ENCODE assay signal across 20 cellular contexts in the genomic region with DNA sequence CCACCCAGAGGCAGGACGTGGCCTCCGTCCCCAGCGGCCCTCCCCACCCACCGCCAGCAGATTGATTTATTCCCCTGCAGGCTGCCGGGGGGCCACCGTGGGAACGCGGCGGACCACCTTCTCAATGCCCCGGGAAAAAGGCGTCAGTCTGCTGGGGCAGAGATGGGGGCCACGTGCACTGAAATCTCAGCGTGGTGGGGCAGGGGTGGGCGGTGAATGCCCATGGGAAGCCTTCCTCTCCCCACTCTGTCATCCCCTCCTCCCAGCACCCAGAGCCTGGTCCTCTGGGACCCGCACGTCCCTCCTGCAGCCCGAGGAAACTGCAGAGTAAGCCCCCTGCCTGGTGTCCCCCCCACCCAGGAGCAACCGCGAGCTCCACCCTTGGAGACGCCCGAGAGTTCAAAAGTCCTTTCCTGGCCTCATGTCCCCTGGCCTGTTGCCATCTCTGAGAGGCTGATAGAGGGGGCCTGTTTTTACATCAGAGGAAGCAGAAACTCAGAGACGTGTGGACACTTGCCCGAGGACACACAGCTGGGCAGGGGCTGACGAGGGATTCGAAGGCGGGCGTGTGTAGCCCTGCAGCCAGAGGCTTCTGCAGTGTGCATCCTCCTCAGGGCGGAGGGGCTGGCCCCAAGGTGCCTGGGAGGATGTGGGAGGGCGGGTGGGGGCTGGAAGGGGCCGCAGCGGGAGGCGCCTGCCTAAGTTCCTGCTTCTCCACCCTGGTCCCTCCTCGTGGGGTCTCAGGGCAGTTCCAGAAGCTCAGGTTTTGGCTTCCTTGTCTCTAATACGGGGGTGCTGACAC. TPM values are rescaled to one million over a fixed set of nuclear protein-coding genes. Genes with fewer than 3 reads are reported as not detected.
"Had no signal": no experiment of that assay in that cellular context is flagged by ENCODE, and none has a peak within 500 bp of the region (broad histone marks: within the 10 kb centered on the region; RNA-seq: fewer than 3 reads in every experiment).

No MANE protein-coding gene starts in this region.

- H3K9me3 Mint-ChIP-seq: activated naive CD4-positive, alpha-beta T cell treated with anti-CD3 and anti-CD28 coated beads, Interleukin-2, amount 50 U/mL, for 72 hours; activated T-cell treated with anti-CD3 and anti-CD28 coated beads, Interleukin-2, amount 50 U/mL, for 4 hours; brain; naive thymus-derived CD8-positive, alpha-beta T cell had no signal

- H3K9me3 ChIP-seq: sigmoid colon had no signal

- H3K36me3 ChIP-seq: sigmoid colon had no signal

- ATAC-seq: activated CD4-positive, CD25-positive, alpha-beta regulatory T cell treated with anti-CD3 and anti-CD28 coated beads, Interleukin-2, amount 50 U/mL, for 24 hours; activated CD8-positive, alpha-beta memory T cell treated with anti-CD3 and anti-CD28 coated beads, Interleukin-2, amount 10 ng/mL, durations not matched to agents 7 days and 5 days; activated naive CD4-positive, alpha-beta T cell treated with anti-CD3 and anti-CD28 coated beads, Interleukin-2, amount 50 U/mL, for 72 hours; activated T-cell treated with anti-CD3 and anti-CD28 coated beads, Interleukin-2, amount 50 U/mL, for 4 hours; T-helper 17 cell had no signal

- H3K27ac Mint-ChIP-seq: activated CD8-positive, alpha-beta memory T cell treated with anti-CD3 and anti-CD28 coated beads, Interleukin-2, amount 10 ng/mL, durations not matched to agents 7 days and 5 days; activated naive CD4-positive, alpha-beta T cell treated with anti-CD3 and anti-CD28 coated beads, Interleukin-2, amount 50 U/mL, for 72 hours; naive thymus-derived CD8-positive, alpha-beta T cell; T-helper 17 cell had no signal

- H3K4me3 Mint-ChIP-seq: activated CD8-positive, alpha-beta memory T cell treated with anti-CD3 and anti-CD28 coated beads, Interleukin-2, amount 10 ng/mL, durations not matched to agents 7 days and 5 days; activated T-cell treated with anti-CD3 and anti-CD28 coated beads, Interleukin-2, amount 50 U/mL, for 4 hours; naive thymus-derived CD8-positive, alpha-beta T cell; T-helper 17 cell had no signal

- DNase-seq: activated CD8-positive, alpha-beta memory T cell treated with anti-CD3 and anti-CD28 coated beads, Interleukin-2, amount 10 ng/mL, durations not matched to agents 7 days and 5 days; activated effector memory CD4-positive, alpha-beta T cell treated with anti-CD3 and anti-CD28 coated beads, Interleukin-2, amount 50 U/mL, for 16 hours; activated T-cell treated with anti-CD3 and anti-CD28 coated beads, Interleukin-2, amount 50 U/mL, for 4 hours; amniotic stem cell; dermis blood vessel endothelial cell; hippocampal formation; naive thymus-derived CD8-positive, alpha-beta T cell; nucleus accumbens; sigmoid colon; stimulated activated CD4-positive, alpha-beta T cell treated with anti-CD3 and anti-CD28 coated beads, Interleukin-12 subunit alpha, Interleukin-12 subunit beta, amount 100 ng/mL, for 4 hours; stimulated activated naive CD4-positive, alpha-beta T cell; T-helper 17 cell had no signal

- H3K27ac ChIP-seq: sigmoid colon had no signal

- H3K36me3 Mint-ChIP-seq: activated CD8-positive, alpha-beta memory T cell treated with anti-CD3 and anti-CD28 coated beads, Interleukin-2, amount 10 ng/mL, durations not matched to agents 7 days and 5 days; activated naive CD4-positive, alpha-beta T cell treated with anti-CD3 and anti-CD28 coated beads, Interleukin-2, amount 50 U/mL, for 72 hours; brain had no signal

- H3K4me1 ChIP-seq: sigmoid colon had no signal

- H3K4me1 Mint-ChIP-seq: activated CD8-positive, alpha-beta memory T cell treated with anti-CD3 and anti-CD28 coated beads, Interleukin-2, amount 10 ng/mL, durations not matched to agents 7 days and 5 days had no signal

- H3K4me3 ChIP-seq: sigmoid colon had no signal

RNA-seq across cellular contexts. Expression of gene UNCX, which starts 21.8 kb away (rescaled TPM):
- total RNA-seq: activated CD8-positive, alpha-beta memory T cell treated with anti-CD3 and anti-CD28 coated beads, Interleukin-2, amount 10 ng/mL, durations not matched to agents 7 days and 5 days; activated naive CD4-positive, alpha-beta T cell treated with anti-CD3 and anti-CD28 coated beads, Interleukin-2, amount 50 U/mL, for 72 hours; activated T-cell treated with anti-CD3 and anti-CD28 coated beads, Interleukin-2, amount 50 U/mL, for 4 hours; dermis blood vessel endothelial cell; lung microvascular endothelial cell; mononuclear cell; naive thymus-derived CD8-positive, alpha-beta T cell; posterior vena cava; sigmoid colon; T-helper 17 cell; temporal lobe; urinary bladder had no signal
- polyA plus RNA-seq: naive thymus-derived CD8-positive, alpha-beta T cell; sigmoid colon; urinary bladder had no signal
